Comparison of ENCODE assay signal across 20 cellular contexts in genomic region chrX:17435476-17435875, GRCh38.
"Had no signal": no experiment of that assay in that cellular context is flagged by ENCODE, and none has a peak within 500 bp of the region (broad histone marks: within the 10 kb centered on the region; RNA-seq: fewer than 3 reads in every experiment).

No MANE protein-coding gene starts in this region.

- H2AFZ ChIP-seq: parathyroid adenoma had no signal

- H3K27me3 ChIP-seq: brain microvascular endothelial cell, colonic mucosa had no signal

- H3K36me3 ChIP-seq: brain microvascular endothelial cell, colonic mucosa, esophagus muscularis mucosa had no signal

- H3K4me1 ChIP-seq: colonic mucosa, esophagus muscularis mucosa, parathyroid adenoma had no signal

- H3K27ac ChIP-seq: brain microvascular endothelial cell, colonic mucosa, esophagus muscularis mucosa, parathyroid adenoma had no signal

- H3K9ac ChIP-seq: parathyroid adenoma had no signal

- H3K9me3 ChIP-seq: colonic mucosa, esophagus muscularis mucosa had no signal

- ATAC-seq: activated CD8-positive, alpha-beta T cell treated with anti-CD3 and anti-CD28 coated beads for 36 hours; activated naive CD8-positive, alpha-beta T cell treated with anti-CD3 and anti-CD28 coated beads, Interleukin-2, amount 50 U/mL, for 24 hours; activated T-cell treated with anti-CD3 and anti-CD28 coated beads, Interleukin-2, amount 50 U/mL, for 4 hours; left lobe of liver had no signal

- FAIRE-seq: islet of Langerhans, urothelium cell line had no signal

- DNase-seq: activated CD4-positive, alpha-beta T cell treated with anti-CD3 and anti-CD28 coated beads, Interleukin-2, amount 10 ng/mL, durations not matched to agents 24 days and 14 days; activated CD8-positive, alpha-beta T cell treated with anti-CD3 and anti-CD28 coated beads for 36 hours; activated naive CD4-positive, alpha-beta T cell treated with anti-CD3 and anti-CD28 coated beads, Interleukin-2, amount 10 ng/mL, durations not matched to agents 7 days and 5 days; activated naive CD8-positive, alpha-beta T cell treated with anti-CD3 and anti-CD28 coated beads, Interleukin-2, amount 50 U/mL, for 24 hours; activated T-cell treated with anti-CD3 and anti-CD28 coated beads, Interleukin-2, amount 50 U/mL, for 4 hours; anterior cingulate cortex; brain microvascular endothelial cell; colonic mucosa; effector CD4-positive, alpha-beta T cell; stimulated activated CD4-positive, alpha-beta T cell treated with anti-CD3 and anti-CD28 coated beads, Interleukin-12 subunit alpha, Interleukin-12 subunit beta, amount 100 ng/mL, for 4 hours; stimulated activated CD4-positive, alpha-beta T cell treated with anti-CD3 and anti-CD28 coated beads, Interleukin-1b, Interleukin-23, amount 100 ng/mL, for 48 hours; stimulated activated CD8-positive, alpha-beta memory T cell treated with anti-CD3 and anti-CD28 coated beads, Interleukin-4, amount 100 ng/mL, for 48 hours; stimulated activated naive CD4-positive, alpha-beta T cell; T-helper 1 cell; T-helper 9 cell had no signal

- H3K4me3 ChIP-seq: colonic mucosa, esophagus muscularis mucosa had no signal
